In the genomic region with DNA sequence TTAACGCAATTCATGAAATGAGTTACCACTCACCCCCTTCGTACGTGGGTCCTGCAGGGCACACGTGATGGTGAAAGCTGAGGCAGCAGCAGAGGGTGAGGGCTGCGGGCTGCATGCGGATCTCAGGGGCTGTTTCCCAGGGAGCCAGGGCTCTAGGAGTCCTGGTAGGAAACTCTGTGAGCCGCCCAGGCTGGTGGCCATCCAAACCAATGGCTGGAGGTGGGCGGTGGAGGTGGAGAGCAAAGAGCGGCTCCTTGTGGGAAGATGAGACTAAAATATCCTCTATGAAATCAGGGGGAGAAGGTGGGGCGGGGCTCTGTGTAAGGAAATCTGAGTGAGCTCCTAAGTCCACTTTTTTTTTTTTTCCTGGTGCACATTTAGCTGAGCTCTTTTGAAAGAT, we compare ENCODE assay signal across 26 cellular contexts.
"Had no signal": no experiment of that assay in that cellular context is flagged by ENCODE, and none has a peak within 500 bp of the region (broad histone marks: within the 10 kb centered on the region; RNA-seq: fewer than 3 reads in every experiment).

No MANE protein-coding gene starts in this region.

- H3K27me3 Mint-ChIP-seq: brain had no signal

- H3K27ac Mint-ChIP-seq: activated CD4-positive, alpha-beta memory T cell treated with anti-CD3 and anti-CD28 coated beads for 36 hours; activated naive CD4-positive, alpha-beta T cell treated with anti-CD3 and anti-CD28 coated beads, Interleukin-2, amount 10 ng/mL, durations not matched to agents 7 days and 5 days; activated naive CD8-positive, alpha-beta T cell treated with anti-CD3 and anti-CD28 coated beads, Interleukin-2, amount 10 ng/mL, durations not matched to agents 7 days and 5 days; activated T-helper 1 cell treated with anti-CD3 and anti-CD28 coated beads, Interleukin-12 subunit alpha, Interleukin-12 subunit beta, Interleukin-2, Interleukin-4 antibody, amounts not matched to agents 30 ng/mL and 10 ng/mL and 1 ng/mL, durations not matched to agents 14 hours and 24 hours and 36 hours; nephron progenitor cell; type B pancreatic cell had no signal

- H3K4me3 ChIP-seq: ascending aorta, cardiac muscle cell, colonic mucosa, gastrocnemius medialis, hepatocyte, right atrium auricular region, thoracic aorta, vagina had no signal

- H3K9me3 ChIP-seq: ascending aorta, colonic mucosa, gastrocnemius medialis, right atrium auricular region, thoracic aorta, vagina had no signal

- H3K4me1 ChIP-seq: colonic mucosa had no signal

- FAIRE-seq: endometrium had no signal

- H3K27me3 ChIP-seq: ascending aorta, cardiac muscle cell, colonic mucosa, gastrocnemius medialis, right atrium auricular region, vagina had no signal

- H3K9me3 Mint-ChIP-seq: activated CD4-positive, alpha-beta memory T cell treated with anti-CD3 and anti-CD28 coated beads for 36 hours; activated CD4-positive, alpha-beta T cell treated with anti-CD3 and anti-CD28 coated beads, Interleukin-2, amount 10 ng/mL, durations not matched to agents 24 days and 14 days; activated naive CD4-positive, alpha-beta T cell treated with anti-CD3 and anti-CD28 coated beads, Interleukin-2, amount 10 ng/mL, durations not matched to agents 7 days and 5 days; activated naive CD8-positive, alpha-beta T cell treated with anti-CD3 and anti-CD28 coated beads, Interleukin-2, amount 10 ng/mL, durations not matched to agents 7 days and 5 days; activated T-helper 1 cell treated with anti-CD3 and anti-CD28 coated beads, Interleukin-12 subunit alpha, Interleukin-12 subunit beta, Interleukin-2, Interleukin-4 antibody, amounts not matched to agents 30 ng/mL and 10 ng/mL and 1 ng/mL, durations not matched to agents 14 hours and 24 hours and 36 hours; nephron progenitor cell; type B pancreatic cell had no signal

- H3K36me3 Mint-ChIP-seq: activated CD4-positive, alpha-beta memory T cell treated with anti-CD3 and anti-CD28 coated beads for 36 hours; activated naive CD4-positive, alpha-beta T cell treated with anti-CD3 and anti-CD28 coated beads, Interleukin-2, amount 10 ng/mL, durations not matched to agents 7 days and 5 days; activated naive CD8-positive, alpha-beta T cell treated with anti-CD3 and anti-CD28 coated beads, Interleukin-2, amount 10 ng/mL, durations not matched to agents 7 days and 5 days; brain; type B pancreatic cell had no signal

- DNase-seq: activated CD4-positive, alpha-beta T cell treated with anti-CD3 and anti-CD28 coated beads, Interleukin-2, amount 10 ng/mL, durations not matched to agents 24 days and 14 days; activated gamma-delta T cell; activated naive CD4-positive, alpha-beta T cell treated with anti-CD3 and anti-CD28 coated beads, Interleukin-2, amount 10 ng/mL, durations not matched to agents 7 days and 5 days; activated naive CD8-positive, alpha-beta T cell treated with anti-CD3 and anti-CD28 coated beads, Interleukin-2, amount 10 ng/mL, durations not matched to agents 7 days and 5 days; activated T-cell treated with anti-CD3 and anti-CD28 coated beads, Interleukin-2, amount 50 U/mL, for 1 hour; cerebellar nuclear complex; colonic mucosa; effector CD8-positive, alpha-beta T cell; gastrocnemius medialis; glutamatergic neuron; islet precursor cell; left ventricle myocardium superior; nephron progenitor cell; nucleus accumbens; stimulated activated naive CD4-positive, alpha-beta T cell had no signal

- H3K27ac ChIP-seq: ascending aorta, cardiac muscle cell, colonic mucosa, gastrocnemius medialis, hepatocyte, right atrium auricular region, thoracic aorta, vagina had no signal

- H3K4me3 Mint-ChIP-seq: activated CD4-positive, alpha-beta memory T cell treated with anti-CD3 and anti-CD28 coated beads for 36 hours; activated CD4-positive, alpha-beta T cell treated with anti-CD3 and anti-CD28 coated beads, Interleukin-2, amount 10 ng/mL, durations not matched to agents 24 days and 14 days; activated naive CD4-positive, alpha-beta T cell treated with anti-CD3 and anti-CD28 coated beads, Interleukin-2, amount 10 ng/mL, durations not matched to agents 7 days and 5 days; activated naive CD8-positive, alpha-beta T cell treated with anti-CD3 and anti-CD28 coated beads, Interleukin-2, amount 10 ng/mL, durations not matched to agents 7 days and 5 days; activated T-helper 1 cell treated with anti-CD3 and anti-CD28 coated beads, Interleukin-12 subunit alpha, Interleukin-12 subunit beta, Interleukin-2, Interleukin-4 antibody, amounts not matched to agents 30 ng/mL and 10 ng/mL and 1 ng/mL, durations not matched to agents 14 hours and 24 hours and 36 hours; nephron progenitor cell; type B pancreatic cell had no signal

- ATAC-seq: gastrocnemius medialis, left ventricle myocardium superior had no signal

- H3K36me3 ChIP-seq: ascending aorta, cardiac muscle cell, colonic mucosa, gastrocnemius medialis, right atrium auricular region, thoracic aorta, vagina had no signal
